28 cellular contexts compared by ENCODE assay signal in the genomic region with DNA sequence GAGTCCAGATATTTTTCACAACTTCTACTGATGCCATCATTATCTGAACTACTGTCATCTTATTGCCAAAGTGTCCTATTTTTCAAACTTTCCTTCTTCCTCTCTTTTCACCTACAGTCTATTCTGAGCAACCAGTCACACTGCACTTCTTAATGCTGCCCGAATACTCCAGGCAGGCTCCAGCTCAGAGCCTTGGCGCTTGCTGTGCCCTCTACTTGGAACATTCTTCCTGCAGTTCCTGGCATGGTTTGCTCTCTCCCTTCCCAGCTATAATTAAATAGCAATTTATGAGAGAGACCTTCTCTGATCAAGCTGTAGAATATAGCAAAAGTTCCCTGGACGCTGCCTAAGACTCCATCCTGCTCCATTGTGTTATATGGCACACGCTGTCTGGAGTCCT.
"Had no signal": no experiment of that assay in that cellular context is flagged by ENCODE, and none has a peak within 500 bp of the region (broad histone marks: within the 10 kb centered on the region; RNA-seq: fewer than 3 reads in every experiment).

No MANE protein-coding gene starts in this region.

- H3K9me3 Mint-ChIP-seq: activated B cell treated with CpG ODN at 0.5 μM for 24 hours; activated CD8-positive, alpha-beta T cell treated with anti-CD3 and anti-CD28 coated beads for 36 hours had no signal

- H3K4me1 Mint-ChIP-seq: activated B cell treated with CpG ODN at 0.5 μM for 24 hours; activated CD8-positive, alpha-beta memory T cell treated with anti-CD3 and anti-CD28 coated beads, Interleukin-2, amount 10 ng/mL, durations not matched to agents 7 days and 5 days; activated naive CD4-positive, alpha-beta T cell treated with anti-CD3 and anti-CD28 coated beads, Interleukin-2, amount 10 ng/mL, durations not matched to agents 7 days and 5 days; activated naive CD8-positive, alpha-beta T cell treated with anti-CD3 and anti-CD28 coated beads, Interleukin-2, amount 10 ng/mL, durations not matched to agents 7 days and 5 days; T-helper 17 cell had no signal

- H3K27me3 ChIP-seq: brain microvascular endothelial cell, colonic mucosa, heart left ventricle had no signal

- H3K27me3 Mint-ChIP-seq: activated B cell treated with CpG ODN at 0.5 μM for 24 hours; activated CD8-positive, alpha-beta memory T cell treated with anti-CD3 and anti-CD28 coated beads, Interleukin-2, amount 10 ng/mL, durations not matched to agents 7 days and 5 days; activated CD8-positive, alpha-beta T cell treated with anti-CD3 and anti-CD28 coated beads for 36 hours; activated naive CD4-positive, alpha-beta T cell treated with anti-CD3 and anti-CD28 coated beads, Interleukin-2, amount 10 ng/mL, durations not matched to agents 7 days and 5 days; activated naive CD8-positive, alpha-beta T cell treated with anti-CD3 and anti-CD28 coated beads, Interleukin-2, amount 10 ng/mL, durations not matched to agents 7 days and 5 days; T-helper 17 cell had no signal

- H3K4me3 Mint-ChIP-seq: activated B cell treated with CpG ODN at 0.5 μM for 24 hours; activated CD8-positive, alpha-beta memory T cell treated with anti-CD3 and anti-CD28 coated beads, Interleukin-2, amount 10 ng/mL, durations not matched to agents 7 days and 5 days; activated CD8-positive, alpha-beta T cell treated with anti-CD3 and anti-CD28 coated beads for 36 hours; activated naive CD4-positive, alpha-beta T cell treated with anti-CD3 and anti-CD28 coated beads, Interleukin-2, amount 10 ng/mL, durations not matched to agents 7 days and 5 days; activated naive CD8-positive, alpha-beta T cell treated with anti-CD3 and anti-CD28 coated beads, Interleukin-2, amount 10 ng/mL, durations not matched to agents 7 days and 5 days; endodermal cell; T-helper 17 cell; T-helper 2 cell treated with Interferon-gamma antibody and Interleukin-4, amounts not matched to agents 5 μg/mL and 100 μg/mL, for 36 hours had no signal

- H3K36me3 Mint-ChIP-seq: activated CD8-positive, alpha-beta memory T cell treated with anti-CD3 and anti-CD28 coated beads, Interleukin-2, amount 10 ng/mL, durations not matched to agents 7 days and 5 days; activated naive CD4-positive, alpha-beta T cell treated with anti-CD3 and anti-CD28 coated beads, Interleukin-2, amount 10 ng/mL, durations not matched to agents 7 days and 5 days; activated naive CD4-positive, alpha-beta T cell treated with anti-CD3 and anti-CD28 coated beads, Interleukin-2, amount 50 U/mL, for 72 hours; activated naive CD8-positive, alpha-beta T cell treated with anti-CD3 and anti-CD28 coated beads, Interleukin-2, amount 10 ng/mL, durations not matched to agents 7 days and 5 days had no signal

- H3K27ac ChIP-seq: brain microvascular endothelial cell, colonic mucosa, heart left ventricle, WERI-Rb-1 had no signal

- H3K27ac Mint-ChIP-seq: activated B cell treated with CpG ODN at 0.5 μM for 24 hours; activated CD8-positive, alpha-beta memory T cell treated with anti-CD3 and anti-CD28 coated beads, Interleukin-2, amount 10 ng/mL, durations not matched to agents 7 days and 5 days; activated CD8-positive, alpha-beta T cell treated with anti-CD3 and anti-CD28 coated beads for 36 hours; activated naive CD4-positive, alpha-beta T cell treated with anti-CD3 and anti-CD28 coated beads, Interleukin-2, amount 10 ng/mL, durations not matched to agents 7 days and 5 days; activated naive CD4-positive, alpha-beta T cell treated with anti-CD3 and anti-CD28 coated beads, Interleukin-2, amount 50 U/mL, for 72 hours; activated naive CD8-positive, alpha-beta T cell treated with anti-CD3 and anti-CD28 coated beads, Interleukin-2, amount 10 ng/mL, durations not matched to agents 7 days and 5 days; endodermal cell; T-helper 17 cell; T-helper 2 cell treated with Interferon-gamma antibody and Interleukin-4, amounts not matched to agents 5 μg/mL and 100 μg/mL, for 36 hours had no signal

- DNase-seq: activated B cell treated with CpG ODN at 0.5 μM for 24 hours; activated CD4-positive, alpha-beta T cell treated with anti-CD3 and anti-CD28 coated beads for 48 hours; activated CD4-positive, alpha-beta T cell treated with anti-CD3 and anti-CD28 coated beads, Interleukin-2, amount 50 U/mL, for 1 hour; activated CD4-positive, alpha-beta T cell treated with anti-CD3 and anti-CD28 coated beads, Interleukin-2, amount 50 U/mL, for 48 hours; activated CD8-positive, alpha-beta memory T cell treated with anti-CD3 and anti-CD28 coated beads, Interleukin-2, amount 10 ng/mL, durations not matched to agents 7 days and 5 days; activated CD8-positive, alpha-beta memory T cell treated with anti-CD3 and anti-CD28 coated beads, Interleukin-2, amount 50 U/mL, for 4 hours; activated CD8-positive, alpha-beta T cell treated with anti-CD3 and anti-CD28 coated beads for 36 hours; activated gamma-delta T cell; activated naive CD4-positive, alpha-beta T cell; activated naive CD4-positive, alpha-beta T cell treated with anti-CD3 and anti-CD28 coated beads, Interleukin-2, amount 10 ng/mL, durations not matched to agents 7 days and 5 days; activated naive CD8-positive, alpha-beta T cell treated with anti-CD3 and anti-CD28 coated beads, Interleukin-2, amount 10 ng/mL, durations not matched to agents 7 days and 5 days; activated T-cell treated with anti-CD3 and anti-CD28 coated beads, Interleukin-2, amount 50 U/mL, for 1 hour; activated T-cell treated with anti-CD3 and anti-CD28 coated beads, Interleukin-2, amount 50 U/mL, for 48 hours; brain microvascular endothelial cell; colonic mucosa; effector memory CD4-positive, alpha-beta T cell; endodermal cell; foreskin fibroblast; glutamatergic neuron; heart left ventricle; T-helper 1 cell; T-helper 17 cell; T1000 had no signal

- ATAC-seq: activated CD4-positive, CD25-positive, alpha-beta regulatory T cell treated with anti-CD3 and anti-CD28 coated beads, Interleukin-2, amount 50 U/mL, for 24 hours; activated CD8-positive, alpha-beta memory T cell treated with anti-CD3 and anti-CD28 coated beads, Interleukin-2, amount 10 ng/mL, durations not matched to agents 7 days and 5 days; activated CD8-positive, alpha-beta T cell treated with anti-CD3 and anti-CD28 coated beads for 36 hours; activated naive CD4-positive, alpha-beta T cell treated with anti-CD3 and anti-CD28 coated beads, Interleukin-2, amount 50 U/mL, for 72 hours; esophagus mucosa; heart left ventricle; T-helper 17 cell had no signal
